ENCODE assay signal across 8 cellular contexts in the genomic region with DNA sequence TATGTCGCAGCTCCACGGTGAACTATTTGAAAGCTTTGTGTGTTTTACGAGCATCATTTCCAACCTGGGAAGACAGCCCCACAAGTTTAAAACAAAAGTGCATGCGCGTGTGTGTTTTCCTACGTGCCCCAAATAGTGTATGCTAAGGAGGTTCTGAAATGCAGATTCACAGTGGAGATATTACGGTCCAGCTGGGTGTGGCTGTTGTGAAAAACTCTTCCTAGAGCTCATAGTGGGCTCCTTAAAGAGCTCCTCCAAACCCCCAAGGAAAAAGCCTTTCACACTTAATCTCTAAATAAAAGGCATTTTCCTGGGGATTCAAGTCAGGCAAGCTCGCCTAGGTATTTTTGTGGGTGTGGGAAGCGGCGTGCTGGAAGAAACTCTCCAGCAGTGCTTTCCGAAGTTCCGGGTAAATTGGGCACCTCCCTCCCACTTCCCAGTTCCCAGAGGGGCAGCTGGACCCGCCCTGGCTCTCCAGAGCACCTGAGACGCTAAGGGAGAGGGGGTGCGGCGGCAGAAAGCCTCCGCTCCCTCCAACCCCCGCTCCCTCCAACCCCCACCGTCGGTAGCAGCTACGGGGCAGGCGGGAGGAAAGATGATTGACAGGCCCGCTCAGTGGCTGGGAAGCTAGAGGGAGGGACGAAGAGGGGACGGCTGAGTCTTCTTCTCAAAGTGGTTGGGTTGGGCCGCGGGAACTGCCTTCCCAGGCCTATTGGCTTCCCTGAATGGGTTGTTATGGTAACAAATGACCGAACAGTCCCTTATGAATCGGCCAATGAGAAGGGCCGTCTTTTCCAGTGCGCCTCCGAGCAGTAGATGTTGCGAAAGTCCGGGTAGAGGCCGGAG. TPM values are rescaled to one million over a fixed set of nuclear protein-coding genes. Genes with fewer than 3 reads are reported as not detected.
DNase-seq lines count a peak whose midpoint lies in the region; ATAC-seq and TF ChIP-seq lines count a peak whose summit lies in the region.

No MANE protein-coding gene starts in this region.

- peaks cover 11 to 20% of the 10 kb centered on the region in 2 donors for H3K36me3 Mint-ChIP-seq in naive B cell

- peak overlapping the region; percentile 97 to 100 (median 100) for H3K4me3 Mint-ChIP-seq in naive B cell

- peaks cover 0 to 3% (median 0%) of the 10 kb centered on the region in 7 donors for H3K9me3 Mint-ChIP-seq in naive B cell

- H4K20me1 ChIP-seq in DND-41 (ENCODE audit: insufficient read depth, low read length): peaks cover 31% of the 10 kb centered on the region
- H4K20me1 ChIP-seq in KMS-11 (ENCODE audit: insufficient read depth): peaks cover 31% of the 10 kb centered on the region
- H4K20me1 ChIP-seq in fibroblast of lung (ENCODE audit: control insufficient read depth, extremely low read depth, insufficient read depth, low read length): peaks cover 13% of the 10 kb centered on the region

- peaks cover 39% of the 10 kb centered on the region for H3K36me3 ChIP-seq in DND-41 (ENCODE audit: insufficient read depth, low read length)
- H3K36me3 ChIP-seq in KMS-11 (ENCODE audit: insufficient read depth): peaks cover 10% of the 10 kb centered on the region; the same call in 1 of the 2 replicates
- no peaks in the 10 kb centered on the region for H3K36me3 ChIP-seq in fibroblast of lung (ENCODE audit: control insufficient read depth, insufficient read depth, low read length)

- H3K9ac ChIP-seq in DND-41 (ENCODE audit: low read depth, low read length) (peak overlapping the region; percentile 82), KMS-11 (peak overlapping the region; percentile 66), fibroblast of lung (ENCODE audit: insufficient read depth, low read length) (peak overlapping the region; percentile 68)

- H3K4me1 ChIP-seq in DND-41 (ENCODE audit: insufficient read depth, low read length) (peaks cover 37% of the 10 kb centered on the region), KMS-11 (ENCODE audit: low read depth, poor library complexity, severe bottlenecking) (peaks cover 28% of the 10 kb centered on the region), fibroblast of lung (ENCODE audit: control insufficient read depth, extremely low read depth, insufficient read depth, low read length) (no peaks in the 10 kb centered on the region)

- H3K4me3 ChIP-seq in DND-41 (ENCODE audit: low read depth in 1 of 2, low read length in 2 of 2) (peak overlapping the region; percentile 52 to 67), KMS-11 (IDR thresholded peaks at IDR 0.05; ENCODE audit: insufficient read depth, low read depth, low read length) (no peak overlapping the region), fibroblast of lung (replicated peaks in 1 of 4; ENCODE audit: control extremely low read depth in 1 of 4, insufficient read depth in 1 of 4, low read depth in 3 of 4, low read length in 4 of 4) (peak overlapping the region; percentile 67 to 81 (median 74))

- H3K9me3 ChIP-seq in DND-41 (ENCODE audit: insufficient read depth, low read length, severe bottlenecking) (no peaks in the 10 kb centered on the region), fibroblast of lung (ENCODE audit: control insufficient read depth, insufficient read depth, low read depth, low read length) (no peaks in the 10 kb centered on the region)

- H3K27ac Mint-ChIP-seq in naive B cell: peak overlapping the region; percentile 98 to 100 (median 100)

- H3K79me2 ChIP-seq in DND-41 (ENCODE audit: insufficient read depth, low read length): peaks cover 44% of the 10 kb centered on the region
- H3K79me2 ChIP-seq in KMS-11 (ENCODE audit: insufficient read depth, low read depth): peaks cover 44% of the 10 kb centered on the region
- peaks cover 44% of the 10 kb centered on the region for H3K79me2 ChIP-seq in fibroblast of lung (ENCODE audit: control insufficient read depth, insufficient read depth, low read length)

- H3K27me3 ChIP-seq in DND-41 (ENCODE audit: insufficient read depth, low read length, poor library complexity): no peaks in the 10 kb centered on the region
- H3K27me3 ChIP-seq in KMS-11 (ENCODE audit: insufficient read depth, low read depth): no peaks in the 10 kb centered on the region
- no peaks in the 10 kb centered on the region for H3K27me3 ChIP-seq in fibroblast of lung (ENCODE audit: control insufficient read depth, insufficient read depth, low read length)

- DNase-seq in DND-41 (peak; percentile 98), fibroblast of lung (ENCODE audit: low read depth in 2 of 2) (peak; percentile 100), naive B cell (peak; percentile 96), stromal cell of bone marrow (ENCODE audit: low read depth) (peak; percentile 100)
- DNase-seq in activated T-helper 9 cell treated with anti-CD3 and anti-CD28 coated beads, Interleukin-2, amount 50 U/mL, for 16 hours (ENCODE audit: low read depth): peak; percentile 97

- ATAC-seq in DND-41 (ENCODE audit: insufficient read depth, low read depth): peak; percentile 90
- peak; percentile 93 for ATAC-seq in GM21786 (IDR thresholded peaks at IDR 0.05; ENCODE audit: unreplicated experiment)
- ATAC-seq in naive B cell (ENCODE audit: low read depth in 2 of 2): peak; percentile 85 to 88

- peaks cover 18 to 49% (median 45%) of the 10 kb centered on the region in 3 donors for H3K4me1 Mint-ChIP-seq in naive B cell

- H2AFZ ChIP-seq in DND-41 (ENCODE audit: low read depth, low read length): peak overlapping the region; percentile 85
- H2AFZ ChIP-seq in KMS-11 (ENCODE audit: low read depth): peak overlapping the region; percentile 74
- peak overlapping the region; percentile 79 for H2AFZ ChIP-seq in fibroblast of lung (ENCODE audit: low read length)

- TF ChIP-seq CTCF in DND-41 (IDR thresholded peaks at IDR 0.05; ENCODE audit: borderline replicate concordance, extremely low read depth, low read length, poor library complexity, severe bottlenecking) (no peak), KMS-11 (conservative IDR thresholded peaks at IDR 0.05; ENCODE audit: low read depth, low read length) (no peak), fibroblast of lung (conservative IDR thresholded peaks at IDR 0.05 in 1 of 2, IDR thresholded peaks at IDR 0.05 in 1 of 2; ENCODE audit: low read depth in 1 of 2, low read length in 2 of 2) (no peak)

- H3K27me3 Mint-ChIP-seq in naive B cell: no peaks in the 10 kb centered on the region

- H3K4me2 ChIP-seq in DND-41 (ENCODE audit: insufficient read depth, low read length) (peak overlapping the region; percentile 86), KMS-11 (peak overlapping the region; percentile 61), fibroblast of lung (ENCODE audit: extremely low read depth, insufficient read depth, low read length) (peak overlapping the region; percentile 95)

- H3K27ac ChIP-seq in DND-41 (ENCODE audit: low read length) (peak overlapping the region; percentile 82), KMS-11 (peak overlapping the region; percentile 74), fibroblast of lung (ENCODE audit: insufficient read depth, low read length) (peak overlapping the region; percentile 85)

TF ChIP-seq in PFSK-1, 5 proteins besides CTCF, POLR2A, EP300 and RAD21:
- TF ChIP-seq POLR2AphosphoS5 (IDR thresholded peaks at IDR 0.05; ENCODE audit: low read depth, low read length): no peak; the same call in 1 of the 2 replicates
- peak; percentile 25; the same call in 1 of the 2 replicates for TF ChIP-seq TAF1 (IDR thresholded peaks at IDR 0.05; ENCODE audit: borderline replicate concordance, insufficient read depth, low read length)
- TF ChIP-seq FOXP2 (optimal IDR thresholded peaks at IDR 0.05; ENCODE audit: borderline replicate concordance, extremely low read depth, extremely low read length, insufficient read depth): no peak
- TF ChIP-seq SIN3A (IDR thresholded peaks at IDR 0.05; ENCODE audit: borderline replicate concordance, insufficient read depth, low read length): 0 out of 2 replicates have a peak, but pooled peaks have one; percentile 10
- 0 out of 4 replicates have a peak, but pooled peaks of 1 of the 2 experiments have one; percentile 21 for TF ChIP-seq REST (IDR thresholded peaks at IDR 0.05; ENCODE audit: insufficient read depth in 1 of 2, low read depth in 2 of 2, low read length in 2 of 2)
TF ChIP-seq in PFSK-1: peak in this region for 3.

RNA-seq across cellular contexts. Expression of gene PCF11, which starts 0.6 kb away (rescaled TPM):
- 9.6 TPM for polyA plus RNA-seq in PFSK-1 (2012; ENCODE audit: insufficient read length, low read depth)
- total RNA-seq in fibroblast of lung: 36.5 and 44.8 TPM in 2 replicates
- polyA plus RNA-seq in fibroblast of lung: 23.9 and 26.6 TPM in 2 replicates
- polyA plus RNA-seq in fibroblast of lung (2012): 12.5 and 13.7 TPM in 2 replicates
- polyA minus RNA-seq in fibroblast of lung (ENCODE audit: low replicate concordance): 3.4 and 6.8 TPM in 2 replicates
- polyA plus RNA-seq in naive B cell (ENCODE audit: low read depth in 6 of 6): 10 to 100 TPM; 14.8 to 60.0 (median 39.6) TPM

RNA-seq across cellular contexts. Expression of gene ANKRD42, which starts 37.1 kb away (rescaled TPM):
- polyA plus RNA-seq in PFSK-1 (2012; ENCODE audit: insufficient read length, low read depth): 5.9 TPM
- 13.9 and 17.5 TPM in 2 replicates for total RNA-seq in fibroblast of lung
- 6.5 and 7.1 TPM in 2 replicates for polyA plus RNA-seq in fibroblast of lung
- 8.3 and 10.1 TPM in 2 replicates for polyA plus RNA-seq in fibroblast of lung (2012)
- 2.1 and 7.9 TPM in 2 replicates for polyA minus RNA-seq in fibroblast of lung (ENCODE audit: low replicate concordance)
- 10 to 100 TPM in 1 of 6 donors, 1 to 10 TPM in 5; 6.1 to 12.7 (median 7.5) TPM for polyA plus RNA-seq in naive B cell (ENCODE audit: low read depth in 6 of 6)
